17 cellular contexts compared by ENCODE assay signal in the genomic region with DNA sequence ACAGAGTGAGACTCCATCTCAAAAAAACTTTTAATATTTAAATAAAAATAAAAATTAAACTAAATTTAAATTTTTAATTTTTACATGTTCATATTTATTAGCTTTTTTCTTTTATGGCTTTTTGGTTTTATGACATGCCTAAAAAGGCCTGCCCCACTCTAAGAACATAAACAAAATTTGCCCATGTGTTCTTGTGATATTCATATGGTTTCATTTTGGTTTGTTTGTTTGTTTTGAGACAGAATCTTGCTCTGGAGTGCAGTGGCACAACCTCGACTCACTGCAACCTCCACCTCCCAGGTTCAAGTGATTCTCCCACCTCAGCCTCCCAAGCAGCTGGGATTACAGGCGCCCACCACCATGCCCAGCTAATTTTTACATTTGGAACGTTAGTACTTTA. TPM values are rescaled to one million over a fixed set of nuclear protein-coding genes. Genes with fewer than 3 reads are reported as not detected.
DNase-seq lines count a peak whose midpoint lies in the region; ATAC-seq, FAIRE-seq and TF ChIP-seq lines count a peak whose summit lies in the region.
"Had no signal": no experiment of that assay in that cellular context is flagged by ENCODE, and none has a peak within 500 bp of the region (broad histone marks: within the 10 kb centered on the region; RNA-seq: fewer than 3 reads in every experiment).

No MANE protein-coding gene starts in this region.

- H3K4me1 ChIP-seq in left ventricle myocardium inferior (peaks cover 28% of the 10 kb centered on the region), right atrium auricular region (peaks cover 0 to 22% of the 10 kb centered on the region in 2 donors), body of pancreas (peaks cover 32% of the 10 kb centered on the region), vagina (peaks cover 33% of the 10 kb centered on the region)

- no peaks in the 10 kb centered on the region for H3K9me3 ChIP-seq in left ventricle myocardium inferior (replicated peaks)
- peaks cover 0 to 6% of the 10 kb centered on the region in 2 donors for H3K9me3 ChIP-seq in right atrium auricular region
- H3K9me3 ChIP-seq in body of pancreas: no peaks in the 10 kb centered on the region
- H3K9me3 ChIP-seq in vagina: no peaks in the 10 kb centered on the region
- H3K9me3 ChIP-seq: adrenal gland had no signal

- no peak for FAIRE-seq in frontal cortex (lab: Jason Lieb, UNC)
- FAIRE-seq: K562 had no signal

- no peaks in the 10 kb centered on the region for H3K36me3 Mint-ChIP-seq in nephron (ENCODE audit: low read depth)
- no peaks in the 10 kb centered on the region for H3K36me3 Mint-ChIP-seq in activated CD8-positive, alpha-beta T cell treated with anti-CD3 and anti-CD28 coated beads, Interleukin-2, amount 10 ng/mL, durations not matched to agents 7 days and 5 days (ENCODE audit: low read depth)
- H3K36me3 Mint-ChIP-seq: CD4-positive, alpha-beta memory T cell had no signal

- CTCF ChIA-PET in activated CD8-positive, alpha-beta T cell treated with anti-CD3 and anti-CD28 coated beads, Interleukin-2, amount 10 ng/mL, durations not matched to agents 7 days and 5 days (lab: Charles Lee): no interaction called here

- no peak for DNase-seq in left ventricle myocardium inferior
- no peak for DNase-seq in right atrium auricular region (ENCODE audit: low spot score)
- no peak for DNase-seq in body of pancreas
- no peak for DNase-seq in vagina (ENCODE audit: extremely low spot score in 2 of 2)
- DNase-seq in stimulated activated CD4-positive, alpha-beta T cell treated with anti-CD3 and anti-CD28 coated beads, Interleukin-2, amount 100 ng/mL, for 24 hours: no peak
- DNase-seq in frontal cortex (ENCODE audit: low spot score in 2 of 2): no peak
- no peak for DNase-seq in activated CD8-positive, alpha-beta T cell treated with anti-CD3 and anti-CD28 coated beads, Interleukin-2, amount 10 ng/mL, durations not matched to agents 7 days and 5 days
- DNase-seq: adrenal gland; CD4-positive, alpha-beta memory T cell; NCI-H1930; NCI-H446; NK-92 treated with Interleukin-12 subunit alpha and Interleukin-12 subunit beta, amount 100 ng/mL, for 24 hours; occipital lobe; stimulated activated CD4-positive, alpha-beta T cell treated with anti-CD3 and anti-CD28 coated beads, Interleukin-2, amount 100 ng/mL, for 48 hours had no signal

- no peak overlapping the region for H3K4me3 Mint-ChIP-seq in nephron
- no peak overlapping the region for H3K4me3 Mint-ChIP-seq in activated CD8-positive, alpha-beta T cell treated with anti-CD3 and anti-CD28 coated beads, Interleukin-2, amount 10 ng/mL, durations not matched to agents 7 days and 5 days
- H3K4me3 Mint-ChIP-seq: activated T-helper 17 cell treated with anti-CD3 and anti-CD28 coated beads, Interleukin-2, amount 50 U/mL, for 72 hours; CD4-positive, alpha-beta memory T cell had no signal

- peaks cover 4% of the 10 kb centered on the region for H3K27me3 Mint-ChIP-seq in nephron (ENCODE audit: low read depth)
- H3K27me3 Mint-ChIP-seq in activated CD8-positive, alpha-beta T cell treated with anti-CD3 and anti-CD28 coated beads, Interleukin-2, amount 10 ng/mL, durations not matched to agents 7 days and 5 days (ENCODE audit: low read depth): peaks cover 2% of the 10 kb centered on the region
- H3K27me3 Mint-ChIP-seq: activated T-helper 17 cell treated with anti-CD3 and anti-CD28 coated beads, Interleukin-2, amount 50 U/mL, for 72 hours; CD4-positive, alpha-beta memory T cell had no signal

- peaks cover 3% of the 10 kb centered on the region for H3K9me3 Mint-ChIP-seq in nephron
- peaks cover 3% of the 10 kb centered on the region for H3K9me3 Mint-ChIP-seq in activated CD8-positive, alpha-beta T cell treated with anti-CD3 and anti-CD28 coated beads, Interleukin-2, amount 10 ng/mL, durations not matched to agents 7 days and 5 days (ENCODE audit: insufficient read depth)
- H3K9me3 Mint-ChIP-seq: activated T-helper 17 cell treated with anti-CD3 and anti-CD28 coated beads, Interleukin-2, amount 50 U/mL, for 72 hours; CD4-positive, alpha-beta memory T cell had no signal

- no peak for ATAC-seq in body of pancreas
- no peak for ATAC-seq in activated CD8-positive, alpha-beta T cell treated with anti-CD3 and anti-CD28 coated beads, Interleukin-2, amount 10 ng/mL, durations not matched to agents 7 days and 5 days
- ATAC-seq: activated T-helper 17 cell treated with anti-CD3 and anti-CD28 coated beads, Interleukin-2, amount 50 U/mL, for 72 hours; K562 had no signal

- H3K4me1 Mint-ChIP-seq in nephron: peaks cover 37% of the 10 kb centered on the region
- peaks cover 41% of the 10 kb centered on the region for H3K4me1 Mint-ChIP-seq in activated CD8-positive, alpha-beta T cell treated with anti-CD3 and anti-CD28 coated beads, Interleukin-2, amount 10 ng/mL, durations not matched to agents 7 days and 5 days (ENCODE audit: low read depth)

- no peak for TF ChIP-seq POLR2A in body of pancreas (IDR thresholded peaks at IDR 0.05)
- no peak for TF ChIP-seq POLR2A in vagina (IDR thresholded peaks at IDR 0.05)

- no peaks in the 10 kb centered on the region for H3K27me3 ChIP-seq in left ventricle myocardium inferior (ENCODE audit: low read depth)
- no peaks in the 10 kb centered on the region for H3K27me3 ChIP-seq in right atrium auricular region
- no peaks in the 10 kb centered on the region for H3K27me3 ChIP-seq in body of pancreas
- no peaks in the 10 kb centered on the region for H3K27me3 ChIP-seq in vagina
- H3K27me3 ChIP-seq: adrenal gland had no signal

- H3K36me3 ChIP-seq in left ventricle myocardium inferior (no peaks in the 10 kb centered on the region), right atrium auricular region (no peaks in the 10 kb centered on the region), body of pancreas (replicated peaks in 1 of 2; ENCODE audit: insufficient read depth in 1 of 2, low read depth in 2 of 2) (no peaks in the 10 kb centered on the region), vagina (no peaks in the 10 kb centered on the region)
- H3K36me3 ChIP-seq: adrenal gland had no signal

- POLR2A ChIA-PET in activated CD8-positive, alpha-beta T cell treated with anti-CD3 and anti-CD28 coated beads, Interleukin-2, amount 10 ng/mL, durations not matched to agents 7 days and 5 days (lab: Charles Lee): no interaction called here

- intact Hi-C loops in left ventricle myocardium inferior (cut with micrococcal nuclease) (no loop called here), body of pancreas (cut with DNase I) (no loop called here), vagina (cut with DNase I) (no loop called here)

- H3K4me3 ChIP-seq in left ventricle myocardium inferior (no peak overlapping the region), right atrium auricular region (no peak overlapping the region), body of pancreas (no peak overlapping the region), vagina (no peak overlapping the region)
- H3K4me3 ChIP-seq: adrenal gland, K562 had no signal

- peak overlapping the region; percentile 51 to 84 (median 63) for H3K27ac Mint-ChIP-seq in nephron
- H3K27ac Mint-ChIP-seq in activated CD8-positive, alpha-beta T cell treated with anti-CD3 and anti-CD28 coated beads, Interleukin-2, amount 10 ng/mL, durations not matched to agents 7 days and 5 days: no peak overlapping the region
- H3K27ac Mint-ChIP-seq: activated T-helper 17 cell treated with anti-CD3 and anti-CD28 coated beads, Interleukin-2, amount 50 U/mL, for 72 hours had no signal

- TF ChIP-seq CTCF in left ventricle myocardium inferior (IDR thresholded peaks at IDR 0.05; ENCODE audit: borderline replicate concordance): no peak
- TF ChIP-seq CTCF in right atrium auricular region (IDR thresholded peaks at IDR 0.05): no peak
- TF ChIP-seq CTCF in body of pancreas (IDR thresholded peaks at IDR 0.05): no peak
- no peak for TF ChIP-seq CTCF in nephron (IDR thresholded peaks at IDR 0.05; ENCODE audit: unreplicated experiment in 3 of 3)
- TF ChIP-seq CTCF in vagina (IDR thresholded peaks at IDR 0.05): no peak

- WGBS in body of pancreas, 2 donors: 78 to 87% methylated on average over 3 of the region's 3 CpGs

- H3K27ac ChIP-seq in left ventricle myocardium inferior (replicated peaks): peak overlapping the region; percentile 89
- H3K27ac ChIP-seq in right atrium auricular region: peak overlapping the region in 1 of 2 donors; percentile 56
- H3K27ac ChIP-seq in body of pancreas: peak overlapping the region in 3 of 4 donors; percentile 62 to 93 (median 80)
- peak overlapping the region; percentile 85 for H3K27ac ChIP-seq in vagina

RNA-seq across cellular contexts. Expression of gene SUSD2, which starts 27.7 kb away (rescaled TPM):
- total RNA-seq in left ventricle myocardium inferior (3.2 TPM), right atrium auricular region (1 to 10 TPM; 4.9 to 9.5 TPM), body of pancreas (1 to 10 TPM; 4.2 to 7.6 TPM), vagina (9.1 TPM), frontal cortex (under 0.01 TPM)
- 1 to 10 TPM; 1.3 to 1.9 TPM for total RNA-seq in activated CD8-positive, alpha-beta T cell treated with anti-CD3 and anti-CD28 coated beads, Interleukin-2, amount 10 ng/mL, durations not matched to agents 7 days and 5 days
- total RNA-seq: occipital lobe had no signal

RNA-seq across cellular contexts. Expression of gene GGT5, which starts 35.9 kb away (rescaled TPM):
- 21.1 TPM for total RNA-seq in left ventricle myocardium inferior
- 10 to 100 TPM; 36.2 to 58.7 TPM for total RNA-seq in right atrium auricular region
- total RNA-seq in body of pancreas: 10 to 100 TPM; 24.9 to 41.2 TPM
- 61.4 TPM for total RNA-seq in vagina
- total RNA-seq in frontal cortex: 0.41 TPM
- total RNA-seq in activated CD8-positive, alpha-beta T cell treated with anti-CD3 and anti-CD28 coated beads, Interleukin-2, amount 10 ng/mL, durations not matched to agents 7 days and 5 days: under 1 TPM; 0.29 to 0.44 TPM
- total RNA-seq: CD4-positive, alpha-beta memory T cell had no signal

Comparison
In these comparisons a context has a peak if more than half of its experiments do, and no peak if none do; other contexts are left out.
1. RNA of gene GGT5, which starts 35.9 kb away (total RNA-seq): 61.4 TPM in vagina (single experiment), 36.2 to 58.7 TPM in right atrium auricular region, 24.9 to 41.2 TPM in body of pancreas and 21.1 TPM in left ventricle myocardium inferior (single experiment); 0.29 to 0.44 TPM in activated CD8-positive, alpha-beta T cell treated with anti-CD3 and anti-CD28 coated beads, Interleukin-2, amount 10 ng/mL, durations not matched to agents 7 days and 5 days and 0.41 TPM in frontal cortex (single experiment); every median in the first group is over 10 times any median in the second.